8 cellular contexts compared by ENCODE assay signal in genomic region chr15:39801641-39802309, GRCh38. TPM values are rescaled to one million over a fixed set of nuclear protein-coding genes. Genes with fewer than 3 reads are reported as not detected.
DNase-seq lines count a peak whose midpoint lies in the region; ATAC-seq and TF ChIP-seq lines count a peak whose summit lies in the region.

No MANE protein-coding gene starts in this region.

- no peaks in the 10 kb centered on the region for H3K9me3 Mint-ChIP-seq in activated CD4-positive, alpha-beta memory T cell treated with anti-CD3 and anti-CD28 coated beads, Interleukin-2, amount 10 ng/mL, durations not matched to agents 7 days and 5 days
- no peaks in the 10 kb centered on the region for H3K9me3 Mint-ChIP-seq in memory B cell

- H3K9me3 ChIP-seq in AG04450 (ENCODE audit: control insufficient read depth, insufficient read depth, low read length) (no peaks in the 10 kb centered on the region), gastroesophageal sphincter (no peaks in the 10 kb centered on the region)

- H3K27me3 ChIP-seq in AG04450 (ENCODE audit: control insufficient read depth, insufficient read depth, low read length) (no peaks in the 10 kb centered on the region), gastroesophageal sphincter (no peaks in the 10 kb centered on the region)

- TF ChIP-seq CTCF in AG04450 (IDR thresholded peaks at IDR 0.05; ENCODE audit: low read depth, low read length) (peak; percentile 31; the same call in 1 of the 2 replicates), GM12865 (IDR thresholded peaks at IDR 0.05; ENCODE audit: insufficient read depth, low read depth, low read length, missing control alignments) (peak; percentile 62), gastroesophageal sphincter (IDR thresholded peaks at IDR 0.05) (peak in 2 of 4 experiments; percentile 38 to 46)

- H3K27me3 Mint-ChIP-seq in activated CD4-positive, alpha-beta memory T cell treated with anti-CD3 and anti-CD28 coated beads, Interleukin-2, amount 10 ng/mL, durations not matched to agents 7 days and 5 days, result peaks cover 19% of the 10 kb centered on the region
- H3K27me3 Mint-ChIP-seq in memory B cell, result peaks cover 22% of the 10 kb centered on the region

- CTCF ChIA-PET in AG04450 (lab: Charles Lee), result interaction anchor here (0.8 kb wide), 1 partner anchor 13 kb away, joined by 3 read pairs; no protein-coding TSS in a partner anchor
- CTCF ChIA-PET in activated CD4-positive, alpha-beta memory T cell treated with anti-CD3 and anti-CD28 coated beads, Interleukin-2, amount 10 ng/mL, durations not matched to agents 7 days and 5 days (lab: Charles Lee), result interaction anchor here (1.2 kb wide), 1 partner anchor 122 kb away, joined by 3 read pairs; no protein-coding TSS in a partner anchor

- 90 to 100% methylated on average over 1 to 4 of the region's 19 CpGs for WGBS in gastroesophageal sphincter (ENCODE audit: low coverage in 1 of 2), 2 donors

- H3K27ac ChIP-seq in AG04450 (ENCODE audit: low read depth, low read length) (no peak overlapping the region), gastroesophageal sphincter (no peak overlapping the region)

- no peak overlapping the region for H3K27ac Mint-ChIP-seq in activated CD4-positive, alpha-beta memory T cell treated with anti-CD3 and anti-CD28 coated beads, Interleukin-2, amount 10 ng/mL, durations not matched to agents 7 days and 5 days
- no peak overlapping the region for H3K27ac Mint-ChIP-seq in memory B cell

- H3K36me3 Mint-ChIP-seq in activated CD4-positive, alpha-beta memory T cell treated with anti-CD3 and anti-CD28 coated beads, Interleukin-2, amount 10 ng/mL, durations not matched to agents 7 days and 5 days (ENCODE audit: low read depth), result no peaks in the 10 kb centered on the region
- no peaks in the 10 kb centered on the region for H3K36me3 Mint-ChIP-seq in memory B cell

- H3K4me1 Mint-ChIP-seq in activated CD4-positive, alpha-beta memory T cell treated with anti-CD3 and anti-CD28 coated beads, Interleukin-2, amount 10 ng/mL, durations not matched to agents 7 days and 5 days, result no peaks in the 10 kb centered on the region
- peaks cover 7% of the 10 kb centered on the region for H3K4me1 Mint-ChIP-seq in memory B cell

- no peaks in the 10 kb centered on the region for H3K36me3 ChIP-seq in gastroesophageal sphincter

- ATAC-seq in HG03354 (IDR thresholded peaks at IDR 0.05; ENCODE audit: poor library complexity, severe bottlenecking, unreplicated experiment), result peak; percentile 77
- peak; percentile 69 for ATAC-seq in memory B cell (ENCODE audit: low read depth)
- ATAC-seq in GM18498 (IDR thresholded peaks at IDR 0.05; ENCODE audit: unreplicated experiment), result no peak
- ATAC-seq in HG02981 (IDR thresholded peaks at IDR 0.05; ENCODE audit: unreplicated experiment), result no peak
- no peak for ATAC-seq in gastroesophageal sphincter

- H3K4me3 ChIP-seq in AG04450 (ENCODE audit: low read depth, low read length), result no peak overlapping the region
- H3K4me3 ChIP-seq in GM12865 (ENCODE audit: low read depth, low read length), result no peak overlapping the region
- H3K4me3 ChIP-seq in gastroesophageal sphincter, result no peak overlapping the region

- no peak overlapping the region for H3K4me3 Mint-ChIP-seq in activated CD4-positive, alpha-beta memory T cell treated with anti-CD3 and anti-CD28 coated beads, Interleukin-2, amount 10 ng/mL, durations not matched to agents 7 days and 5 days
- no peak overlapping the region for H3K4me3 Mint-ChIP-seq in memory B cell

- no peak for TF ChIP-seq POLR2A in gastroesophageal sphincter (IDR thresholded peaks at IDR 0.05)

- H3K4me1 ChIP-seq in gastroesophageal sphincter, result no peaks in the 10 kb centered on the region

- TF ChIP-seq EP300 in gastroesophageal sphincter (IDR thresholded peaks at IDR 0.05), result no peak

- DNase-seq in AG04450 (ENCODE audit: low read depth, low spot score) (no peak), GM12865 (ENCODE audit: low read depth) (peak; percentile 76), memory B cell (ENCODE audit: low spot score in 2 of 2) (peak in 1 of 2 donors; percentile 14)
- DNase-seq in activated CD4-positive, alpha-beta memory T cell treated with anti-CD3 and anti-CD28 coated beads, Interleukin-2, amount 10 ng/mL, durations not matched to agents 7 days and 5 days, result peak; percentile 23

- POLR2A ChIA-PET in AG04450 (lab: Yijun Ruan, JAX), result no interaction called here
- POLR2A ChIA-PET in activated CD4-positive, alpha-beta memory T cell treated with anti-CD3 and anti-CD28 coated beads, Interleukin-2, amount 10 ng/mL, durations not matched to agents 7 days and 5 days (lab: Charles Lee), result no interaction called here

RNA-seq across cellular contexts. Expression of gene FSIP1, which starts 19.1 kb away (rescaled TPM):
- polyA plus RNA-seq in AG04450 (2011; rRNA removed), result 0.43 and 0.45 TPM in 2 replicates
- 0.23 and 0.26 TPM in 2 replicates for polyA minus RNA-seq in AG04450 (2011; rRNA and poly(A)+ RNA removed)
- total RNA-seq in activated CD4-positive, alpha-beta memory T cell treated with anti-CD3 and anti-CD28 coated beads, Interleukin-2, amount 10 ng/mL, durations not matched to agents 7 days and 5 days, result under 1 TPM; 0.58 to 0.88 TPM
- total RNA-seq in gastroesophageal sphincter, result 1 to 10 TPM in 3 of 4 donors, under 1 TPM in 1; 0.94 to 3.2 (median 2.0) TPM

Comparison
In these comparisons a context has a peak if more than half of its experiments do, and no peak if none do; other contexts are left out.
1. ATAC-seq: peak in HG03354 (single experiment) and memory B cell (single experiment); none in GM18498 (single experiment), HG02981 (single experiment) and gastroesophageal sphincter (single experiment).